Comparison of ENCODE assay signal across 8 cellular contexts in genomic region chr2:227406177-227407031, GRCh38. TPM values are rescaled to one million over a fixed set of nuclear protein-coding genes. Genes with fewer than 3 reads are reported as not detected.
DNase-seq lines count a peak whose midpoint lies in the region; ATAC-seq, FAIRE-seq and TF ChIP-seq lines count a peak whose summit lies in the region.

No MANE protein-coding gene starts in this region.

- peaks cover 13% of the 10 kb centered on the region for H3K4me1 ChIP-seq in mesodermal cell (ENCODE audit: control insufficient read depth, insufficient read depth, low read length, poor library complexity, severe bottlenecking)

- ATAC-seq in GM21367 (IDR thresholded peaks at IDR 0.05; ENCODE audit: unreplicated experiment) = peak; percentile 45

- in situ Hi-C loops in SK-MEL-5 (cut with HindIII; ENCODE audit: low pct_unique_long_range_greater_than_20kb, low sequenced_read_pairs) = no loop called here

- H3K27ac ChIP-seq in mesodermal cell (ENCODE audit: low read depth, low read length, severe bottlenecking) = peak overlapping the region; percentile 85

- WGBS in mesodermal cell (ENCODE audit: insufficient coverage in 2 of 2), 2 experiments = 36 to 39% methylated on average over 7 of the region's 7 CpGs

- H3K9me3 ChIP-seq in MG63 (no peaks in the 10 kb centered on the region), mesodermal cell (ENCODE audit: control insufficient read depth, low read length) (no peaks in the 10 kb centered on the region)

- H3K27me3 ChIP-seq in MG63 = no peaks in the 10 kb centered on the region

- TF ChIP-seq CTCF in epithelial cell of esophagus (IDR thresholded peaks at IDR 0.05; ENCODE audit: insufficient read depth, low read depth, low read length, missing control alignments) = peak; percentile 87

- DNase-seq in COLO829 (ENCODE audit: low spot score) (peak; percentile 98), MG63 (peak; percentile 89), SK-MEL-5 (ENCODE audit: low read depth, low spot score) (peak; percentile 95), epithelial cell of esophagus (ENCODE audit: low read depth) (peak; percentile 96), urothelium cell line (ENCODE audit: low spot score) (peak; percentile 89)
- DNase-seq in stimulated activated CD4-positive, alpha-beta T cell treated with anti-CD3 and anti-CD28 coated beads, Interleukin-1b, Interleukin-23, amount 100 ng/mL, for 48 hours = no peak

- H3K4me3 ChIP-seq in MG63 (no peak overlapping the region), epithelial cell of esophagus (ENCODE audit: low read length) (no peak overlapping the region), mesodermal cell (ENCODE audit: extremely low read depth, insufficient read depth, low read length, poor library complexity, severe bottlenecking) (no peak overlapping the region)

- no peaks in the 10 kb centered on the region for H3K36me3 ChIP-seq in MG63
- H3K36me3 ChIP-seq in mesodermal cell (ENCODE audit: control insufficient read depth, insufficient read depth, low read length) = no peaks in the 10 kb centered on the region

- FAIRE-seq in urothelium cell line (lab: Jason Lieb, UNC) = no peak

RNA-seq across cellular contexts. Expression of gene SCYGR1, which starts 18.7 kb away (rescaled TPM):
- total RNA-seq in MG63 (2014; rRNA removed; shearing (Covaris generic); ENCODE audit: low replicate concordance) = not detected in 2 replicates
- not detected in 2 replicates for total RNA-seq in SK-MEL-5 (2014; rRNA removed; shearing (Covaris generic))
- polyA plus RNA-seq in SK-MEL-5 (2015; cell fraction: cytosol; rRNA removed) = not detected in 2 replicates
- not detected in 2 replicates for polyA plus RNA-seq in SK-MEL-5 (2015; cell fraction: nucleus; rRNA removed)
- not detected for polyA plus RNA-seq in mesodermal cell (2013, experiment 1 of 2)
- not detected for polyA plus RNA-seq in mesodermal cell (2013, experiment 2 of 2)

RNA-seq across cellular contexts. Expression of gene TM4SF20, which starts 27.3 kb away (rescaled TPM):
- total RNA-seq in MG63 (2014; rRNA removed; shearing (Covaris generic); ENCODE audit: low replicate concordance) = not detected in 2 replicates
- total RNA-seq in SK-MEL-5 (2014; rRNA removed; shearing (Covaris generic)) = not detected in 2 replicates
- not detected in 2 replicates for polyA plus RNA-seq in SK-MEL-5 (2015; cell fraction: cytosol; rRNA removed)
- polyA plus RNA-seq in SK-MEL-5 (2015; cell fraction: nucleus; rRNA removed) = not detected in 2 replicates
- not detected for polyA plus RNA-seq in mesodermal cell (2013, experiment 1 of 2)
- not detected for polyA plus RNA-seq in mesodermal cell (2013, experiment 2 of 2)
